ENCODE assay signal across 1 cellular context in the genomic region with DNA sequence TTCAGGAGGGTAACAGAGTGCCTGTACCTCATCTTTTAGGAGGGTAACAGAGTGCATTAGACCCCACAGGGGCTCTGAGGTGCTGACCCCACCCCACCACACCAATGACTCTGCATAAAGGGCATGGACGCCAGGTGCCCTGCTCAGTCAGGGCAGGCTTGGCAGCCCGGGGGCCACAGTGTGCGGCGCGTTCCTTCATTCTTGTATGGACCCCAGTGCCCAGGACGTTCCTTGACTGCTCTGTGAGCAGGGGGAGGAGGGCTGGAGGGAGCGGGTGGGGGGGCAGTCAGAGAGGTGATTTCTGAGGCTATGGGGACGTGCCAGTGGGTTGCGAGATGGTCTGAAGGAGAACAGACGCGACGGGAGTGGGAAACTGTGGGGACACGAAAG.
TF ChIP-seq lines count a peak whose summit lies in the region.

No MANE protein-coding gene starts in this region.

TF ChIP-seq in HepG2, 621 proteins besides CTCF, POLR2A, EP300 and RAD21 (continued from another document):
- TF ChIP-seq, protein P1, sequence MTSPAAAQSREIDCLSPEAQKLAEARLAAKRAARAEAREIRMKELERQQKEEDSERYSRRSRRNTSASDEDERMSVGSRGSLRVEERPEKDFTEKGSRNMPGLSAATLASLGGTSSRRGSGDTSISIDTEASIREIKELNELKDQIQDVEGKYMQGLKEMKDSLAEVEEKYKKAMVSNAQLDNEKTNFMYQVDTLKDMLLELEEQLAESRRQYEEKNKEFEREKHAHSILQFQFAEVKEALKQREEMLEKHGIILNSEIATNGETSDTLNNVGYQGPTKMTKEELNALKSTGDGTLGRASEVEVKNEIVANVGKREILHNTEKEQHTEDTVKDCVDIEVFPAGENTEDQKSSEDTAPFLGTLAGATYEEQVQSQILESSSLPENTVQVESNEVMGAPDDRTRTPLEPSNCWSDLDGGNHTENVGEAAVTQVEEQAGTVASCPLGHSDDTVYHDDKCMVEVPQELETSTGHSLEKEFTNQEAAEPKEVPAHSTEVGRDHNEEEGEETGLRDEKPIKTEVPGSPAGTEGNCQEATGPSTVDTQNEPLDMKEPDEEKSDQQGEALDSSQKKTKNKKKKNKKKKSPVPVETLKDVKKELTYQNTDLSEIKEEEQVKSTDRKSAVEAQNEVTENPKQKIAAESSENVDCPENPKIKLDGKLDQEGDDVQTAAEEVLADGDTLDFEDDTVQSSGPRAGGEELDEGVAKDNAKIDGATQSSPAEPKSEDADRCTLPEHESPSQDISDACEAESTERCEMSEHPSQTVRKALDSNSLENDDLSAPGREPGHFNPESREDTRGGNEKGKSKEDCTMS (CRISPR knock-in tag; conservative IDR thresholded peaks at IDR 0.05), result no peak
- no peak for TF ChIP-seq KAT8 (CRISPR knock-in tag; IDR thresholded peaks at IDR 0.05)
- TF ChIP-seq, protein P2, sequence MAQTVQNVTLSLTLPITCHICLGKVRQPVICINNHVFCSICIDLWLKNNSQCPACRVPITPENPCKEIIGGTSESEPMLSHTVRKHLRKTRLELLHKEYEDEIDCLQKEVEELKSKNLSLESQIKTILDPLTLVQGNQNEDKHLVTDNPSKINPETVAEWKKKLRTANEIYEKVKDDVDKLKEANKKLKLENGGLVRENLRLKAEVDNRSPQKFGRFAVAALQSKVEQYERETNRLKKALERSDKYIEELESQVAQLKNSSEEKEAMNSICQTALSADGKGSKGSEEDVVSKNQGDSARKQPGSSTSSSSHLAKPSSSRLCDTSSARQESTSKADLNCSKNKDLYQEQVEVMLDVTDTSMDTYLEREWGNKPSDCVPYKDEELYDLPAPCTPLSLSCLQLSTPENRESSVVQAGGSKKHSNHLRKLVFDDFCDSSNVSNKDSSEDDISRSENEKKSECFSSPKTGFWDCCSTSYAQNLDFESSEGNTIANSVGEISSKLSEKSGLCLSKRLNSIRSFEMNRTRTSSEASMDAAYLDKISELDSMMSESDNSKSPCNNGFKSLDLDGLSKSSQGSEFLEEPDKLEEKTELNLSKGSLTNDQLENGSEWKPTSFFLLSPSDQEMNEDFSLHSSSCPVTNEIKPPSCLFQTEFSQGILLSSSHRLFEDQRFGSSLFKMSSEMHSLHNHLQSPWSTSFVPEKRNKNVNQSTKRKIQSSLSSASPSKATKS (CRISPR knock-in tag; IDR thresholded peaks at IDR 0.05), result no peak
- no peak for TF ChIP-seq ZSCAN30 (CRISPR knock-in tag; IDR thresholded peaks at IDR 0.05)
- TF ChIP-seq ARNT2 (CRISPR knock-in tag; IDR thresholded peaks at IDR 0.05; ENCODE audit: low read depth), result no peak
- TF ChIP-seq NRL (CRISPR knock-in tag; IDR thresholded peaks at IDR 0.05; ENCODE audit: borderline replicate concordance), result no peak
- TF ChIP-seq HNRNPK (IDR thresholded peaks at IDR 0.05; ENCODE audit: low read depth, low read length, poor library complexity, severe bottlenecking), result no peak
- TF ChIP-seq DMAP1 (CRISPR knock-in tag; IDR thresholded peaks at IDR 0.05), result no peak
- TF ChIP-seq THAP8 (CRISPR knock-in tag; IDR thresholded peaks at IDR 0.05; ENCODE audit: borderline replicate concordance), result no peak
- TF ChIP-seq MTA1 (CRISPR knock-in tag; IDR thresholded peaks at IDR 0.05; ENCODE audit: borderline replicate concordance), result no peak
- no peak for TF ChIP-seq NFKBIZ (CRISPR knock-in tag; IDR thresholded peaks at IDR 0.05)
- no peak for TF ChIP-seq ZNF367 (CRISPR knock-in tag; IDR thresholded peaks at IDR 0.05; ENCODE audit: borderline replicate concordance)
- TF ChIP-seq NCOA2 (CRISPR knock-in tag; IDR thresholded peaks at IDR 0.05), result no peak
